18 cellular contexts compared by ENCODE assay signal in genomic region chr17:35866356-35866950, GRCh38. TPM values are rescaled to one million over a fixed set of nuclear protein-coding genes. Genes with fewer than 3 reads are reported as not detected.
DNase-seq lines count a peak whose midpoint lies in the region; ATAC-seq, FAIRE-seq and TF ChIP-seq lines count a peak whose summit lies in the region.
"Had no signal": no experiment of that assay in that cellular context is flagged by ENCODE, and none has a peak within 500 bp of the region (broad histone marks: within the 10 kb centered on the region; RNA-seq: fewer than 3 reads in every experiment).

No MANE protein-coding gene starts in this region.

- H3K9me3 Mint-ChIP-seq in activated CD8-positive, alpha-beta T cell treated with anti-CD3 and anti-CD28 coated beads, Interleukin-2, amount 10 ng/mL, durations not matched to agents 7 days and 5 days (ENCODE audit: insufficient read depth): no peaks in the 10 kb centered on the region

- H3K4me1 ChIP-seq in BLaER1 (peaks cover 25% of the 10 kb centered on the region), HepG2 (ENCODE audit: insufficient read depth, low read length) (peaks cover 21% of the 10 kb centered on the region)

- TF ChIP-seq POLR2A in HepG2 (IDR thresholded peaks at IDR 0.05; ENCODE audit: insufficient read depth in 1 of 2, low read depth in 2 of 2, low read length in 2 of 2): no peak

- H3K27me3 ChIP-seq in BLaER1: no peaks in the 10 kb centered on the region; the same call in 1 of the 2 replicates
- no peaks in the 10 kb centered on the region for H3K27me3 ChIP-seq in HepG2 (ENCODE audit: control insufficient read depth in 1 of 2, insufficient read depth in 2 of 2, low read length in 2 of 2)
- H3K27me3 ChIP-seq: neutrophil had no signal

- H3K27me3 Mint-ChIP-seq in activated CD8-positive, alpha-beta T cell treated with anti-CD3 and anti-CD28 coated beads, Interleukin-2, amount 10 ng/mL, durations not matched to agents 7 days and 5 days (ENCODE audit: low read depth): no peaks in the 10 kb centered on the region

- H4K20me1 ChIP-seq in BLaER1 (no peaks in the 10 kb centered on the region), HepG2 (ENCODE audit: insufficient read depth, low read length) (no peaks in the 10 kb centered on the region)

- BruUV-seq in HepG2 (replicated peaks; lab: Mats Ljungman, UMichigan): no TSS peak

- H3K27ac ChIP-seq in BLaER1 (no peak overlapping the region), HepG2 (ENCODE audit: extremely low read length, insufficient read depth, low read length) (peak overlapping the region; percentile 45)
- H3K27ac ChIP-seq: KMS-11, neutrophil had no signal

- in situ Hi-C loops in HepG2 (cut with HindIII; ENCODE audit: extremely low pct_ligation_motif_present, low pct_unique_long_range_greater_than_20kb): no loop called here

- H3K4me1 Mint-ChIP-seq in activated CD8-positive, alpha-beta T cell treated with anti-CD3 and anti-CD28 coated beads, Interleukin-2, amount 10 ng/mL, durations not matched to agents 7 days and 5 days (ENCODE audit: low read depth): peaks cover 45% of the 10 kb centered on the region

- no peak for TF ChIP-seq CTCF in HepG2 (CRISPR knock-in tag; IDR thresholded peaks at IDR 0.05)

- H3K9me3 ChIP-seq in BLaER1 (no peaks in the 10 kb centered on the region; the same call in none of the 2 replicates), HepG2 (ENCODE audit: low read length) (no peaks in the 10 kb centered on the region)
- H3K9me3 ChIP-seq: neutrophil had no signal

- DNase-seq in HT1080 (ENCODE audit: low read depth) (peak; percentile 36), HepG2 (ENCODE audit: low spot score) (peak; percentile 14), inferior parietal cortex (ENCODE audit: extremely low spot score) (no peak), COLO668 (lab: John Stamatoyannopoulos, UW; ENCODE audit: unreplicated experiment) (no peak)
- no peak for DNase-seq in activated CD8-positive, alpha-beta T cell treated with anti-CD3 and anti-CD28 coated beads, Interleukin-2, amount 10 ng/mL, durations not matched to agents 7 days and 5 days
- DNase-seq: activated T-cell treated with anti-CD3 and anti-CD28 coated beads for 4 hours; NCI-H524 treated with DMSO at 0.1 percent for 48 hours; stimulated activated CD4-positive, alpha-beta T cell treated with anti-CD3 and anti-CD28 coated beads, Interleukin-4, amount 100 ng/mL, for 4 hours; T-helper 2 cell; trophoblast cell had no signal

- POLR2A ChIA-PET in activated CD8-positive, alpha-beta T cell treated with anti-CD3 and anti-CD28 coated beads, Interleukin-2, amount 10 ng/mL, durations not matched to agents 7 days and 5 days (lab: Charles Lee): interaction anchor here (0.6 kb wide), 1 partner anchor 130 kb away, joined by 3 read pairs; no protein-coding TSS in a partner anchor
- POLR2A ChIA-PET in HepG2 (lab: Yijun Ruan, JAX): no interaction called here

- 86% methylated on average over 1 of the region's 1 CpG for WGBS in HepG2 (ENCODE audit: low lambda C conversion rate)

- peak overlapping the region; percentile 71 for H3K27ac Mint-ChIP-seq in activated CD8-positive, alpha-beta T cell treated with anti-CD3 and anti-CD28 coated beads, Interleukin-2, amount 10 ng/mL, durations not matched to agents 7 days and 5 days

- ATAC-seq in activated CD8-positive, alpha-beta T cell treated with anti-CD3 and anti-CD28 coated beads, Interleukin-2, amount 10 ng/mL, durations not matched to agents 7 days and 5 days: no peak
- ATAC-seq in HepG2 (peak; percentile 64), GM18519 (IDR thresholded peaks at IDR 0.05; ENCODE audit: low FRiP score, unreplicated experiment) (no peak), GM21576 (IDR thresholded peaks at IDR 0.05; ENCODE audit: unreplicated experiment) (no peak)
- ATAC-seq: sciatic nerve had no signal

- H3K4me3 ChIP-seq in BLaER1: no peak overlapping the region
- H3K4me3 ChIP-seq in HepG2 (replicated peaks in 1 of 3; ENCODE audit: insufficient read depth in 1 of 3, low read depth in 2 of 3, low read length in 3 of 3): no peak overlapping the region

- no peak for TF ChIP-seq EP300 in HepG2 (IDR thresholded peaks at IDR 0.05; ENCODE audit: low read depth in 2 of 2, low read length in 2 of 2)
- TF ChIP-seq EP300 in HepG2 (CRISPR knock-in tag; IDR thresholded peaks at IDR 0.05; ENCODE audit: borderline replicate concordance): no peak

- H2AFZ ChIP-seq in HepG2 (ENCODE audit: low read length): no peak overlapping the region

- peaks cover 23% of the 10 kb centered on the region for H3K36me3 ChIP-seq in BLaER1
- H3K36me3 ChIP-seq in HepG2 (replicated peaks in 1 of 2; ENCODE audit: control insufficient read depth in 1 of 2, insufficient read depth in 2 of 2, low read length in 2 of 2): no peaks in the 10 kb centered on the region
- H3K36me3 ChIP-seq: neutrophil had no signal

- CTCF ChIA-PET in activated CD8-positive, alpha-beta T cell treated with anti-CD3 and anti-CD28 coated beads, Interleukin-2, amount 10 ng/mL, durations not matched to agents 7 days and 5 days (lab: Charles Lee): interaction anchor here (0.9 to 3.0 kb wide), 3 partner anchors 10 to 26 kb away, joined by 3 to 12 read pairs (median 3); no protein-coding TSS in a partner anchor
- CTCF ChIA-PET in HepG2 (lab: Yijun Ruan, JAX; ENCODE audit: low intra/inter-chr PET ratio, low total read pairs): no interaction called here

- intact Hi-C loops in HepG2 (cut with micrococcal nuclease; ENCODE audit: unreplicated experiment): no loop called here

- H3K4me2 ChIP-seq in BLaER1 (peak overlapping the region; percentile 5), HepG2 (ENCODE audit: low read depth, low read length) (peak overlapping the region; percentile 8; the same call in 1 of the 2 replicates)
- H3K4me2 ChIP-seq: KMS-11 had no signal

- H3K4me3 Mint-ChIP-seq in activated CD8-positive, alpha-beta T cell treated with anti-CD3 and anti-CD28 coated beads, Interleukin-2, amount 10 ng/mL, durations not matched to agents 7 days and 5 days: no peak overlapping the region

- H3K36me3 Mint-ChIP-seq in activated CD8-positive, alpha-beta T cell treated with anti-CD3 and anti-CD28 coated beads, Interleukin-2, amount 10 ng/mL, durations not matched to agents 7 days and 5 days (ENCODE audit: low read depth): peaks cover 31% of the 10 kb centered on the region

- H3K9ac ChIP-seq in BLaER1: no peak overlapping the region
- H3K9ac ChIP-seq in HepG2 (ENCODE audit: insufficient read depth, low read depth, low read length): no peak overlapping the region
- H3K9ac ChIP-seq: KMS-11 had no signal

- no peak for TF ChIP-seq RAD21 in HepG2 (CRISPR knock-in tag; IDR thresholded peaks at IDR 0.05)

- no peak for FAIRE-seq in HepG2 (lab: Jason Lieb, UNC)
- FAIRE-seq: RCC 7860 had no signal

- no peaks in the 10 kb centered on the region for H3K79me2 ChIP-seq in HepG2 (ENCODE audit: insufficient read depth, low read length)

RNA-seq across cellular contexts. Expression of gene HEATR9, which starts 2.2 kb away (rescaled TPM):
- not detected in 2 replicates for total RNA-seq in HT1080 (2014; rRNA removed; shearing (Covaris generic))
- not detected in 2 replicates for polyA plus RNA-seq in HT1080 (2015; cell fraction: cytosol; rRNA removed)
- not detected in 2 replicates for polyA plus RNA-seq in HT1080 (2015; cell fraction: nucleus; rRNA removed)
- 1 to 10 TPM; 1.1 TPM for total RNA-seq in activated CD8-positive, alpha-beta T cell treated with anti-CD3 and anti-CD28 coated beads, Interleukin-2, amount 10 ng/mL, durations not matched to agents 7 days and 5 days
- total RNA-seq in HepG2 (2016; rRNA removed; fragmentation: Illumina TruSeq; extraction: Trizol): not detected in 2 replicates
- total RNA-seq in HepG2 (2016; cell fraction: cytosol; rRNA removed; fragmentation: Illumina TruSeq; extraction: Trizol; ENCODE audit: low read depth): not detected in 2 replicates
- not detected in 2 replicates for total RNA-seq in HepG2 (2016; cell fraction: insoluble cytoplasmic fraction; rRNA removed; fragmentation: Illumina TruSeq; extraction: Trizol)
- total RNA-seq in HepG2 (2016; cell fraction: membrane; rRNA removed; fragmentation: Illumina TruSeq; extraction: Trizol): not detected in 2 replicates
- total RNA-seq in HepG2 (2016; cell fraction: nucleus; rRNA removed; fragmentation: Illumina TruSeq; extraction: Trizol): not detected in 2 replicates
- not detected in 2 replicates for polyA plus RNA-seq in HepG2 (2011; rRNA removed)
- 0.13 TPM in 1 of 2 replicates, not detected in the other for polyA plus RNA-seq in HepG2 (2011; cell fraction: cytosol; rRNA removed)
- 0.14 TPM in 1 of 2 replicates, not detected in the other for polyA plus RNA-seq in HepG2 (2011; cell fraction: nucleus; rRNA removed)
- polyA plus RNA-seq in HepG2 (2012): 0.35 TPM in 1 of 2 replicates, not detected in the other
- polyA plus RNA-seq in HepG2 (2016; cell fraction: cytosol; fragmentation: Illumina TruSeq; extraction: Trizol; ENCODE audit: low read depth): not detected in 2 replicates
- not detected in 2 replicates for polyA plus RNA-seq in HepG2 (2016; cell fraction: insoluble cytoplasmic fraction; fragmentation: Illumina TruSeq; extraction: Trizol; ENCODE audit: low read depth)
- polyA plus RNA-seq in HepG2 (2016; cell fraction: membrane; fragmentation: Illumina TruSeq; extraction: Trizol; ENCODE audit: low read depth): not detected in 2 replicates
- not detected in 2 replicates for polyA plus RNA-seq in HepG2 (2016; cell fraction: nucleus; fragmentation: Illumina TruSeq; extraction: Trizol; ENCODE audit: insufficient read depth, low read depth)
- not detected in 2 replicates for polyA minus RNA-seq in HepG2 (2011; rRNA and poly(A)+ RNA removed; ENCODE audit: low replicate concordance)
- polyA minus RNA-seq in HepG2 (2011; cell fraction: cytosol; rRNA and poly(A)+ RNA removed): not detected in 2 replicates
- polyA minus RNA-seq in HepG2 (2011; cell fraction: nucleus; rRNA and poly(A)+ RNA removed): 0.26 TPM in 1 of 2 replicates, not detected in the other
- total RNA-seq: cerebellum had no signal

RNA-seq across cellular contexts. Expression of gene CCL5, which starts 13.7 kb away (rescaled TPM):
- not detected in 2 replicates for total RNA-seq in HT1080 (2014; rRNA removed; shearing (Covaris generic))
- 0.08 and 0.15 TPM in 2 replicates for polyA plus RNA-seq in HT1080 (2015; cell fraction: cytosol; rRNA removed)
- polyA plus RNA-seq in HT1080 (2015; cell fraction: nucleus; rRNA removed): not detected in 2 replicates
- 100 to 1,000 TPM; 275 to 301 TPM for total RNA-seq in activated CD8-positive, alpha-beta T cell treated with anti-CD3 and anti-CD28 coated beads, Interleukin-2, amount 10 ng/mL, durations not matched to agents 7 days and 5 days
- 0.13 TPM in 1 of 2 replicates, not detected in the other for total RNA-seq in HepG2 (2016; rRNA removed; fragmentation: Illumina TruSeq; extraction: Trizol)
- total RNA-seq in HepG2 (2016; cell fraction: cytosol; rRNA removed; fragmentation: Illumina TruSeq; extraction: Trizol; ENCODE audit: low read depth): not detected in 2 replicates
- total RNA-seq in HepG2 (2016; cell fraction: insoluble cytoplasmic fraction; rRNA removed; fragmentation: Illumina TruSeq; extraction: Trizol): 0.13 TPM in 1 of 2 replicates, not detected in the other
- total RNA-seq in HepG2 (2016; cell fraction: membrane; rRNA removed; fragmentation: Illumina TruSeq; extraction: Trizol): not detected in 2 replicates
- not detected in 2 replicates for total RNA-seq in HepG2 (2016; cell fraction: nucleus; rRNA removed; fragmentation: Illumina TruSeq; extraction: Trizol)
- polyA plus RNA-seq in HepG2 (2011; rRNA removed): 0.25 and 0.29 TPM in 2 replicates
- polyA plus RNA-seq in HepG2 (2011; cell fraction: cytosol; rRNA removed): 0.16 and 0.31 TPM in 2 replicates
- 0.09 TPM in 1 of 2 replicates, not detected in the other for polyA plus RNA-seq in HepG2 (2011; cell fraction: nucleus; rRNA removed)
- 0.27 and 0.35 TPM in 2 replicates for polyA plus RNA-seq in HepG2 (2012)
- not detected in 2 replicates for polyA plus RNA-seq in HepG2 (2016; cell fraction: cytosol; fragmentation: Illumina TruSeq; extraction: Trizol; ENCODE audit: low read depth)
- polyA plus RNA-seq in HepG2 (2016; cell fraction: insoluble cytoplasmic fraction; fragmentation: Illumina TruSeq; extraction: Trizol; ENCODE audit: low read depth): not detected in 2 replicates
- polyA plus RNA-seq in HepG2 (2016; cell fraction: membrane; fragmentation: Illumina TruSeq; extraction: Trizol; ENCODE audit: low read depth): not detected in 2 replicates
- 0.55 TPM in 1 of 2 replicates, not detected in the other for polyA plus RNA-seq in HepG2 (2016; cell fraction: nucleus; fragmentation: Illumina TruSeq; extraction: Trizol; ENCODE audit: insufficient read depth, low read depth)
- polyA minus RNA-seq in HepG2 (2011; rRNA and poly(A)+ RNA removed; ENCODE audit: low replicate concordance): 0.48 and 1.7 TPM in 2 replicates
- not detected in 2 replicates for polyA minus RNA-seq in HepG2 (2011; cell fraction: cytosol; rRNA and poly(A)+ RNA removed)
- not detected in 2 replicates for polyA minus RNA-seq in HepG2 (2011; cell fraction: nucleus; rRNA and poly(A)+ RNA removed)

RNA-seq across cellular contexts. Expression of gene TAF15, which starts 57.2 kb away (rescaled TPM):
- 27.5 and 41.3 TPM in 2 replicates for total RNA-seq in HT1080 (2014; rRNA removed; shearing (Covaris generic))
- 120 and 166 TPM in 2 replicates for polyA plus RNA-seq in HT1080 (2015; cell fraction: cytosol; rRNA removed)
- 176 and 193 TPM in 2 replicates for polyA plus RNA-seq in HT1080 (2015; cell fraction: nucleus; rRNA removed)
- total RNA-seq in activated CD8-positive, alpha-beta T cell treated with anti-CD3 and anti-CD28 coated beads, Interleukin-2, amount 10 ng/mL, durations not matched to agents 7 days and 5 days: 100 to 1,000 TPM; 336 to 341 TPM
- 26.5 and 49.9 TPM in 2 replicates for total RNA-seq in HepG2 (2016; rRNA removed; fragmentation: Illumina TruSeq; extraction: Trizol)
- 10.6 and 10.7 TPM in 2 replicates for total RNA-seq in HepG2 (2016; cell fraction: cytosol; rRNA removed; fragmentation: Illumina TruSeq; extraction: Trizol; ENCODE audit: low read depth)
- total RNA-seq in HepG2 (2016; cell fraction: insoluble cytoplasmic fraction; rRNA removed; fragmentation: Illumina TruSeq; extraction: Trizol): 25.5 and 47.5 TPM in 2 replicates
- total RNA-seq in HepG2 (2016; cell fraction: membrane; rRNA removed; fragmentation: Illumina TruSeq; extraction: Trizol): 22.1 and 24.1 TPM in 2 replicates
- 71.1 and 76.3 TPM in 2 replicates for total RNA-seq in HepG2 (2016; cell fraction: nucleus; rRNA removed; fragmentation: Illumina TruSeq; extraction: Trizol)
- polyA plus RNA-seq in HepG2 (2011; rRNA removed): 25.2 and 29.3 TPM in 2 replicates
- 8.2 and 12.4 TPM in 2 replicates for polyA plus RNA-seq in HepG2 (2011; cell fraction: cytosol; rRNA removed)
- polyA plus RNA-seq in HepG2 (2011; cell fraction: nucleus; rRNA removed): 33.6 and 41.0 TPM in 2 replicates
- 63.3 and 101 TPM in 2 replicates for polyA plus RNA-seq in HepG2 (2012)
- polyA plus RNA-seq in HepG2 (2016; cell fraction: cytosol; fragmentation: Illumina TruSeq; extraction: Trizol; ENCODE audit: low read depth): 6.8 and 8.6 TPM in 2 replicates
- polyA plus RNA-seq in HepG2 (2016; cell fraction: insoluble cytoplasmic fraction; fragmentation: Illumina TruSeq; extraction: Trizol; ENCODE audit: low read depth): 96.6 and 122 TPM in 2 replicates
- 13.0 and 14.7 TPM in 2 replicates for polyA plus RNA-seq in HepG2 (2016; cell fraction: membrane; fragmentation: Illumina TruSeq; extraction: Trizol; ENCODE audit: low read depth)
- polyA plus RNA-seq in HepG2 (2016; cell fraction: nucleus; fragmentation: Illumina TruSeq; extraction: Trizol; ENCODE audit: insufficient read depth, low read depth): 198 and 203 TPM in 2 replicates
- polyA minus RNA-seq in HepG2 (2011; rRNA and poly(A)+ RNA removed; ENCODE audit: low replicate concordance): 20.7 and 68.8 TPM in 2 replicates
- polyA minus RNA-seq in HepG2 (2011; cell fraction: cytosol; rRNA and poly(A)+ RNA removed): 15.1 and 21.8 TPM in 2 replicates
- 122 and 130 TPM in 2 replicates for polyA minus RNA-seq in HepG2 (2011; cell fraction: nucleus; rRNA and poly(A)+ RNA removed)

Comparison
In these comparisons a context has a peak if more than half of its experiments do, and no peak if none do; other contexts are left out.
1. DNase-seq: peak in HT1080 (single experiment) and HepG2 (single experiment); none in activated CD8-positive, alpha-beta T cell treated with anti-CD3 and anti-CD28 coated beads, Interleukin-2, amount 10 ng/mL, durations not matched to agents 7 days and 5 days (single experiment), inferior parietal cortex (single experiment) and COLO668 (single experiment).
2. RNA of gene CCL5, which starts 13.7 kb away (total RNA-seq): 275 to 301 TPM in activated CD8-positive, alpha-beta T cell treated with anti-CD3 and anti-CD28 coated beads, Interleukin-2, amount 10 ng/mL, durations not matched to agents 7 days and 5 days; 0.13 TPM in HepG2 and not detected in HT1080; every median in the first group is over 100 times any median in the second.